18 cellular contexts compared by ENCODE assay signal in genomic region chr6:117446851-117447250, GRCh38. TPM values are rescaled to one million over a fixed set of nuclear protein-coding genes. Genes with fewer than 3 reads are reported as not detected.
"Had no signal": no experiment of that assay in that cellular context is flagged by ENCODE, and none has a peak within 500 bp of the region (broad histone marks: within the 10 kb centered on the region; RNA-seq: fewer than 3 reads in every experiment).

No MANE protein-coding gene starts in this region.

- H3K36me3 Mint-ChIP-seq: natural killer cell had no signal

- H3K27ac Mint-ChIP-seq: activated CD4-positive, alpha-beta memory T cell treated with anti-CD3 and anti-CD28 coated beads, Interleukin-2, amount 10 ng/mL, durations not matched to agents 7 days and 5 days; natural killer cell had no signal

- H3K36me3 ChIP-seq: transverse colon had no signal

- H3K4me3 Mint-ChIP-seq: activated CD4-positive, alpha-beta memory T cell treated with anti-CD3 and anti-CD28 coated beads, Interleukin-2, amount 10 ng/mL, durations not matched to agents 7 days and 5 days; natural killer cell; stimulated activated naive CD8-positive, alpha-beta T cell treated with anti-CD3 and anti-CD28 coated beads, Interleukin-15, amount 100 ng/mL, for 72 hours had no signal

- H3K4me1 Mint-ChIP-seq: activated CD4-positive, alpha-beta memory T cell treated with anti-CD3 and anti-CD28 coated beads, Interleukin-2, amount 10 ng/mL, durations not matched to agents 7 days and 5 days; natural killer cell; stimulated activated naive CD8-positive, alpha-beta T cell treated with anti-CD3 and anti-CD28 coated beads, Interleukin-15, amount 100 ng/mL, for 72 hours had no signal

- H3K27ac ChIP-seq: transverse colon, VCaP had no signal

- H3K9me3 ChIP-seq: mucosa of descending colon, transverse colon had no signal

- H3K9me3 Mint-ChIP-seq: activated CD4-positive, alpha-beta memory T cell treated with anti-CD3 and anti-CD28 coated beads, Interleukin-2, amount 10 ng/mL, durations not matched to agents 7 days and 5 days; natural killer cell; stimulated activated naive CD8-positive, alpha-beta T cell treated with anti-CD3 and anti-CD28 coated beads, Interleukin-15, amount 100 ng/mL, for 72 hours had no signal

- DNase-seq: activated CD4-positive, alpha-beta memory T cell treated with anti-CD3 and anti-CD28 coated beads, Interleukin-2, amount 10 ng/mL, durations not matched to agents 7 days and 5 days; activated CD8-positive, alpha-beta memory T cell treated with anti-CD3 and anti-CD28 coated beads, Interleukin-2, amount 50 U/mL, for 48 hours; activated naive CD4-positive, alpha-beta T cell; central memory CD4-positive, alpha-beta T cell; cortex of kidney; effector CD8-positive, alpha-beta T cell; hypothalamus; mucosa of descending colon; natural killer cell; occipital lobe; stimulated activated CD4-positive, alpha-beta T cell treated with anti-CD3 and anti-CD28 coated beads, Interleukin-15, amount 100 ng/mL, for 24 hours; stimulated activated CD4-positive, alpha-beta T cell treated with anti-CD3 and anti-CD28 coated beads, Interleukin-4, amount 100 ng/mL, for 24 hours; stimulated activated naive CD8-positive, alpha-beta T cell treated with anti-CD3 and anti-CD28 coated beads, Interleukin-15, amount 100 ng/mL, for 72 hours; T-helper 9 cell; transverse colon had no signal

- H3K4me3 ChIP-seq: mucosa of descending colon, transverse colon had no signal

RNA-seq across cellular contexts. Expression of gene ROS1, which starts 21.1 kb away (rescaled TPM):
- total RNA-seq: activated CD4-positive, alpha-beta memory T cell treated with anti-CD3 and anti-CD28 coated beads, Interleukin-2, amount 10 ng/mL, durations not matched to agents 7 days and 5 days; lung microvascular endothelial cell; natural killer cell; pulmonary artery endothelial cell had no signal
